18 cellular contexts compared by ENCODE assay signal in genomic region chr10:12344375-12345110, GRCh38. TPM values are rescaled to one million over a fixed set of nuclear protein-coding genes. Genes with fewer than 3 reads are reported as not detected.
DNase-seq lines count a peak whose midpoint lies in the region; ATAC-seq, FAIRE-seq and TF ChIP-seq lines count a peak whose summit lies in the region.
"Had no signal": no experiment of that assay in that cellular context is flagged by ENCODE, and none has a peak within 500 bp of the region (broad histone marks: within the 10 kb centered on the region; RNA-seq: fewer than 3 reads in every experiment).

No MANE protein-coding gene starts in this region.

- CTCF ChIA-PET in A549 (lab: Yijun Ruan, JAX): interaction anchor here (0.7 to 1.7 kb wide), 2 partner anchors 10 to 39 kb away, joined by 3 to 7 read pairs; no protein-coding TSS in a partner anchor

- no peaks in the 10 kb centered on the region for H3K9me3 Mint-ChIP-seq in natural killer cell
- H3K9me3 Mint-ChIP-seq in progenitor cell of endocrine pancreas (ENCODE audit: low read depth): no peaks in the 10 kb centered on the region

- H3K27ac Mint-ChIP-seq in natural killer cell: peak overlapping the region; percentile 20 to 48
- H3K27ac Mint-ChIP-seq in progenitor cell of endocrine pancreas: no peak overlapping the region
- H3K27ac Mint-ChIP-seq: T-cell had no signal

- peaks cover 9% of the 10 kb centered on the region for H3K4me1 ChIP-seq in A549
- H3K4me1 ChIP-seq: SJCRH30 had no signal

- H3K27me3 Mint-ChIP-seq in natural killer cell (ENCODE audit: low read depth in 2 of 2) (peaks cover 0 to 7% of the 10 kb centered on the region in 2 donors), progenitor cell of endocrine pancreas (peaks cover 28% of the 10 kb centered on the region)
- H3K27me3 Mint-ChIP-seq: T-cell had no signal

- no peak for TF ChIP-seq POLR2A in A549 (IDR thresholded peaks at IDR 0.05; ENCODE audit: low read length)

- FAIRE-seq in A549 (lab: Jason Lieb, UNC) (no peak), GM18507 (lab: Jason Lieb, UNC) (peak; percentile 12)

- peak overlapping the region; percentile 53 for H3K4me3 Mint-ChIP-seq in natural killer cell
- H3K4me3 Mint-ChIP-seq in progenitor cell of endocrine pancreas (ENCODE audit: low read depth): no peak overlapping the region
- H3K4me3 Mint-ChIP-seq: CD4-positive, alpha-beta memory T cell; T-cell had no signal

- ATAC-seq in A549 (no peak), natural killer cell (no peak)
- ATAC-seq: HCT116, PC-3, T-cell had no signal

- POLR2A ChIA-PET in A549 (lab: Yijun Ruan, JAX): interaction anchor here (0.6 to 1.1 kb wide), 5 partner anchors 11 to 365 kb away, joined by 3 to 8 read pairs (median 4); no protein-coding TSS in a partner anchor

- H3K4me1 Mint-ChIP-seq in natural killer cell (peaks cover 23 to 27% of the 10 kb centered on the region in 2 donors), progenitor cell of endocrine pancreas (ENCODE audit: low read depth) (peaks cover 7% of the 10 kb centered on the region)

- no peak for TF ChIP-seq EP300 in A549 (IDR thresholded peaks at IDR 0.05)

- H3K4me3 ChIP-seq in A549: no peak overlapping the region
- H3K4me3 ChIP-seq: GM23248, MG63, SJCRH30 had no signal

- WGBS in A549 (ENCODE audit: missing lambda C conversion rate): 88% methylated on average over 3 of the region's 3 CpGs

- H3K36me3 Mint-ChIP-seq in natural killer cell: no peaks in the 10 kb centered on the region
- no peaks in the 10 kb centered on the region for H3K36me3 Mint-ChIP-seq in progenitor cell of endocrine pancreas (ENCODE audit: insufficient read depth)
- H3K36me3 Mint-ChIP-seq: T-cell had no signal

- intact Hi-C loops in natural killer cell (cut with micrococcal nuclease): no loop called here

- H3K4me2 ChIP-seq in A549: no peak overlapping the region

- no peaks in the 10 kb centered on the region for H3K9me3 ChIP-seq in A549
- H3K9me3 ChIP-seq: MG63 had no signal

- TF ChIP-seq CTCF in A549 (IDR thresholded peaks at IDR 0.05) (no peak), natural killer cell (IDR thresholded peaks at IDR 0.05) (no peak), progenitor cell of endocrine pancreas (IDR thresholded peaks at IDR 0.05; ENCODE audit: unreplicated experiment) (no peak)

- no peak for TF ChIP-seq RAD21 in A549 (conservative IDR thresholded peaks at IDR 0.05 in 1 of 2, IDR thresholded peaks at IDR 0.05 in 1 of 2)

- no peak for DNase-seq in A549 (ENCODE audit: low read depth in 1 of 2, low spot score in 1 of 2)
- DNase-seq in GM18507 (ENCODE audit: extremely low spot score, insufficient read length, low read depth): no peak
- DNase-seq in RPMI8226: peak; percentile 62
- DNase-seq in natural killer cell: no peak
- DNase-seq in DMS79 (lab: John Stamatoyannopoulos, UW): no peak
- DNase-seq in progenitor cell of endocrine pancreas (ENCODE audit: low spot score, unreplicated experiment): no peak
- no peak for DNase-seq in amygdala (lab: John Stamatoyannopoulos, UW)
- DNase-seq in SKM-1 (lab: John Stamatoyannopoulos, UW; ENCODE audit: unreplicated experiment): no peak
- DNase-seq: CD4-positive, alpha-beta memory T cell; GM23248; KG1; MG63; NCI-H1105; NCI-H1694; PC-3; SJCRH30; T-cell had no signal

- H3K27ac ChIP-seq in A549: no peak overlapping the region
- H3K27ac ChIP-seq: GM23248, SJCRH30 had no signal

TF ChIP-seq in A549, 52 proteins besides CTCF, POLR2A, EP300 and RAD21:
- TF ChIP-seq MAFK (IDR thresholded peaks at IDR 0.05; ENCODE audit: partially characterized antibody) (peak; percentile 78), PBX3 (IDR thresholded peaks at IDR 0.05) (no peak)

RNA-seq across cellular contexts. Expression of gene CAMK1D, which starts 4.8 kb away (rescaled TPM):
- 12.5 and 15.0 TPM in 2 replicates for polyA plus RNA-seq in A549 (2011; rRNA removed)
- polyA plus RNA-seq in A549 (2012; cell fraction: cytosol; rRNA removed): 3.2 and 4.0 TPM in 2 replicates
- 4.1 and 5.6 TPM in 2 replicates for polyA plus RNA-seq in A549 (2012; cell fraction: nucleus; rRNA removed)
- 6.5 to 7.5 TPM (median 6.6 TPM) in 3 replicates for polyA plus RNA-seq in A549 (2017; fragmentation: RNase III; extraction: RNeasy Plus Mini Kit Qiagen cat#74134 plus additional on column Dnase treatment)
- 10.0 and 10.2 TPM in 2 replicates for polyA minus RNA-seq in A549 (2011; rRNA and poly(A)+ RNA removed)
- 10 to 100 TPM; 44.2 to 56.4 (median 49.7) TPM for total RNA-seq in natural killer cell
- total RNA-seq in progenitor cell of endocrine pancreas: 8.5 and 10.8 TPM in 2 replicates
